In genomic region chr1:202700061-202700460, GRCh38 we compare ENCODE assay signal across 28 cellular contexts. TPM values are rescaled to one million over a fixed set of nuclear protein-coding genes. Genes with fewer than 3 reads are reported as not detected.
"Had no signal": no experiment of that assay in that cellular context is flagged by ENCODE, and none has a peak within 500 bp of the region (broad histone marks: within the 10 kb centered on the region; RNA-seq: fewer than 3 reads in every experiment).

No MANE protein-coding gene starts in this region.

- DNase-seq: stimulated activated CD4-positive, alpha-beta T cell treated with anti-CD3 and anti-CD28 coated beads, Interleukin-2, amount 100 ng/mL, for 24 hours; stimulated activated CD4-positive, alpha-beta T cell treated with anti-CD3 and anti-CD28 coated beads, Interleukin-4, amount 100 ng/mL, for 1 hour; stimulated activated CD4-positive, alpha-beta T cell treated with anti-CD3 and anti-CD28 coated beads, Interleukin-4, amount 100 ng/mL, for 24 hours; stimulated activated CD4-positive, alpha-beta T cell treated with anti-CD3 and anti-CD28 coated beads, Interleukin-4, amount 100 ng/mL, for 4 hours; stimulated activated CD8-positive, alpha-beta memory T cell treated with anti-CD3 and anti-CD28 coated beads, Interleukin-4, amount 100 ng/mL, for 48 hours; stimulated activated naive B cell treated with anti-CD40 and anti-IgM and Interleukin-4, amounts not matched to agents 10 μg/mL and 1 μg/mL and 100 μg/mL, for 72 hours; stimulated activated naive CD4-positive, alpha-beta T cell; stimulated activated naive CD4-positive, alpha-beta T cell treated with Interleukin-2 at 50 U/mL for 16 hours; stimulated activated naive CD8-positive, alpha-beta T cell treated with anti-CD3 and anti-CD28 coated beads, Interleukin-15, amount 100 ng/mL, for 72 hours; stimulated activated naive CD8-positive, alpha-beta T cell treated with anti-CD3 and anti-CD28 coated beads, Interleukin-15, Interleukin-2, amounts not matched to agents 100 U/mL and 50 U/mL, for 24 hours; stomach; substantia nigra; testis; thyroid gland; tibial artery; transverse colon; trophoblast cell; upper lobe of left lung; upper lobe of right lung; uterus had no signal

- H3K36me3 ChIP-seq: stomach, suprapubic skin, thoracic aorta, thyroid gland, tibial artery, tibial nerve, transverse colon, upper lobe of left lung, upper lobe of right lung, uterus, vagina had no signal

- H3K27ac ChIP-seq: stomach, suprapubic skin, testis, thoracic aorta, thyroid gland, tibial artery, tibial nerve, transverse colon, upper lobe of left lung, upper lobe of right lung, uterus, vagina had no signal

- H3K9me3 ChIP-seq: stomach, suprapubic skin, testis, thoracic aorta, thyroid gland, tibial artery, tibial nerve, transverse colon, upper lobe of left lung, upper lobe of right lung, uterus, vagina had no signal

- H3K4me3 ChIP-seq: stomach, suprapubic skin, testis, thoracic aorta, thyroid gland, tibial artery, tibial nerve, transverse colon, upper lobe of left lung, upper lobe of right lung, uterus, vagina had no signal

- H3K4me1 ChIP-seq: stomach, suprapubic skin, testis, thyroid gland, tibial artery, tibial nerve, transverse colon, upper lobe of left lung, upper lobe of right lung, uterus, vagina had no signal

- H3K36me3 Mint-ChIP-seq: stimulated activated memory B cell treated with anti-CD40 and anti-IgM and Interleukin-4, amounts not matched to agents 10 μg/mL and 1 μg/mL and 100 μg/mL, for 72 hours; stimulated activated naive B cell treated with anti-CD40 and anti-IgM and Interleukin-4, amounts not matched to agents 10 μg/mL and 1 μg/mL and 100 μg/mL, for 72 hours; type B pancreatic cell had no signal

- H3K9me3 Mint-ChIP-seq: stimulated activated memory B cell treated with anti-CD40 and anti-IgM and Interleukin-4, amounts not matched to agents 10 μg/mL and 1 μg/mL and 100 μg/mL, for 72 hours; stimulated activated naive B cell treated with anti-CD40 and anti-IgM and Interleukin-4, amounts not matched to agents 10 μg/mL and 1 μg/mL and 100 μg/mL, for 72 hours; stimulated activated naive CD8-positive, alpha-beta T cell treated with anti-CD3 and anti-CD28 coated beads, Interleukin-15, amount 100 ng/mL, for 72 hours; stimulated activated naive CD8-positive, alpha-beta T cell treated with anti-CD3 and anti-CD28 coated beads, Interleukin-15, Interleukin-2, amounts not matched to agents 100 ng/mL and 50 ng/mL, for 24 hours; type B pancreatic cell had no signal

- H3K27ac Mint-ChIP-seq: stimulated activated memory B cell treated with anti-CD40 and anti-IgM and Interleukin-4, amounts not matched to agents 10 μg/mL and 1 μg/mL and 100 μg/mL, for 72 hours; stimulated activated naive B cell treated with anti-CD40 and anti-IgM and Interleukin-4, amounts not matched to agents 10 μg/mL and 1 μg/mL and 100 μg/mL, for 72 hours; stimulated activated naive CD8-positive, alpha-beta T cell treated with anti-CD3 and anti-CD28 coated beads, Interleukin-15, amount 100 ng/mL, for 72 hours; stimulated activated naive CD8-positive, alpha-beta T cell treated with anti-CD3 and anti-CD28 coated beads, Interleukin-15, Interleukin-2, amounts not matched to agents 100 ng/mL and 50 ng/mL, for 24 hours; type B pancreatic cell had no signal

- H3K4me3 Mint-ChIP-seq: stimulated activated memory B cell treated with anti-CD40 and anti-IgM and Interleukin-4, amounts not matched to agents 10 μg/mL and 1 μg/mL and 100 μg/mL, for 72 hours; stimulated activated naive B cell treated with anti-CD40 and anti-IgM and Interleukin-4, amounts not matched to agents 10 μg/mL and 1 μg/mL and 100 μg/mL, for 72 hours; stimulated activated naive CD8-positive, alpha-beta T cell treated with anti-CD3 and anti-CD28 coated beads, Interleukin-15, amount 100 ng/mL, for 72 hours; stimulated activated naive CD8-positive, alpha-beta T cell treated with anti-CD3 and anti-CD28 coated beads, Interleukin-15, Interleukin-2, amounts not matched to agents 100 ng/mL and 50 ng/mL, for 24 hours; type B pancreatic cell had no signal

- H3K4me1 Mint-ChIP-seq: stimulated activated memory B cell treated with anti-CD40 and anti-IgM and Interleukin-4, amounts not matched to agents 10 μg/mL and 1 μg/mL and 100 μg/mL, for 72 hours; stimulated activated naive B cell treated with anti-CD40 and anti-IgM and Interleukin-4, amounts not matched to agents 10 μg/mL and 1 μg/mL and 100 μg/mL, for 72 hours had no signal

- H3K27me3 ChIP-seq: testis, thyroid gland, upper lobe of left lung, uterus had no signal

- ATAC-seq: stimulated activated memory B cell treated with anti-CD40 and anti-IgM and Interleukin-4, amounts not matched to agents 10 μg/mL and 1 μg/mL and 100 μg/mL, for 72 hours; stimulated activated naive B cell treated with anti-CD40 and anti-IgM and Interleukin-4, amounts not matched to agents 10 μg/mL and 1 μg/mL and 100 μg/mL, for 72 hours; stimulated activated naive CD8-positive, alpha-beta T cell treated with anti-CD3 and anti-CD28 coated beads, Interleukin-15, amount 100 ng/mL, for 72 hours; stimulated activated naive CD8-positive, alpha-beta T cell treated with anti-CD3 and anti-CD28 coated beads, Interleukin-15, Interleukin-2, amounts not matched to agents 100 U/mL and 50 U/mL, for 24 hours; upper lobe of right lung had no signal

RNA-seq across cellular contexts. Expression of gene SYT2, which starts 10.2 kb away (rescaled TPM):
- total RNA-seq: ureter, vagina had no signal
- polyA plus RNA-seq: stomach had no signal
